In genomic region chr1:27300341-27301051, GRCh38 we compare ENCODE assay signal across 8 cellular contexts. TPM values are rescaled to one million over a fixed set of nuclear protein-coding genes. Genes with fewer than 3 reads are reported as not detected.
DNase-seq lines count a peak whose midpoint lies in the region; ATAC-seq and TF ChIP-seq lines count a peak whose summit lies in the region.

No MANE protein-coding gene starts in this region.

- no peak overlapping the region for H2AFZ ChIP-seq in ACC112 (ENCODE audit: low read length, unreplicated experiment)

- in situ Hi-C loops in astrocyte of the cerebellum (cut with HindIII; ENCODE audit: low sequenced_read_pairs), result no loop called here

- WGBS in right cardiac atrium, result 26% methylated on average over 5 of the region's 5 CpGs
- 41 to 46% methylated on average over 5 of the region's 5 CpGs for WGBS in aorta, 2 donors

- intact Hi-C loops in right cardiac atrium (cut with DNase I), result loop anchor here in 3 of 4 donors (2.0 to 5.0 kb wide), 5 partner anchors 88 to 357 kb away; partner anchors contain the start of gene GPR3 (in 1 of the 3)
- intact Hi-C loops in aorta (cut with DNase I), result loop anchor here (2.0 kb wide), 2 partner anchors 88 to 92 kb away; partner anchors contain the start of gene GPR3 (in 1 of the 2)

- H3K36me3 ChIP-seq in ACC112 (ENCODE audit: insufficient read depth, low read length) (no peaks in the 10 kb centered on the region), aorta (ENCODE audit: control insufficient read depth in 1 of 2, insufficient read depth in 2 of 2, low read length in 1 of 2) (peaks cover 0 to 10% of the 10 kb centered on the region in 2 donors)

- H3K27ac ChIP-seq in ACC112 (ENCODE audit: low read depth, low read length) (peak overlapping the region; percentile 88), right cardiac atrium (ENCODE audit: low read length) (peak overlapping the region; percentile 78), aorta (ENCODE audit: low read depth in 1 of 2, low read length in 2 of 2) (no peak overlapping the region)

- ATAC-seq in right cardiac atrium (peak; percentile 86), aorta (ENCODE audit: low FRiP score) (peak; percentile 93)

- H3K4me3 ChIP-seq in ACC112 (ENCODE audit: low read depth, low read length) (no peak overlapping the region), astrocyte of the cerebellum (ENCODE audit: low read depth, low read length) (no peak overlapping the region), right cardiac atrium (ENCODE audit: low read length) (no peak overlapping the region), retinal pigment epithelial cell (ENCODE audit: low read length) (no peak overlapping the region), aorta (ENCODE audit: low read length in 2 of 2) (no peak overlapping the region)

- H3K27me3 ChIP-seq in ACC112 (ENCODE audit: insufficient read depth, low read length) (no peaks in the 10 kb centered on the region), right cardiac atrium (ENCODE audit: control insufficient read depth, insufficient read depth) (no peaks in the 10 kb centered on the region), aorta (ENCODE audit: control insufficient read depth in 1 of 2, insufficient read depth in 2 of 2, low read length in 1 of 2) (no peaks in the 10 kb centered on the region)

- H3K9me3 ChIP-seq in right cardiac atrium (ENCODE audit: control insufficient read depth, low read length), result no peaks in the 10 kb centered on the region
- no peaks in the 10 kb centered on the region for H3K9me3 ChIP-seq in aorta (ENCODE audit: control insufficient read depth, low read length)

- TF ChIP-seq CTCF in GM20000 (IDR thresholded peaks at IDR 0.05; ENCODE audit: extremely low read depth, missing control alignments) (peak; percentile 99), astrocyte of the cerebellum (IDR thresholded peaks at IDR 0.05; ENCODE audit: low read depth, low read length, missing control alignments) (peak; percentile 95), retinal pigment epithelial cell (conservative IDR thresholded peaks at IDR 0.05; ENCODE audit: low read depth, low read length) (peak; percentile 97)

- peaks cover 27% of the 10 kb centered on the region for H3K4me1 ChIP-seq in ACC112 (ENCODE audit: control insufficient read depth, insufficient read depth, low read length, unreplicated experiment)
- peaks cover 13% of the 10 kb centered on the region for H3K4me1 ChIP-seq in right cardiac atrium (ENCODE audit: control insufficient read depth, insufficient read depth, low read length)
- no peaks in the 10 kb centered on the region for H3K4me1 ChIP-seq in aorta (ENCODE audit: control insufficient read depth in 1 of 2, insufficient read depth in 2 of 2, low read length in 2 of 2)

- DNase-seq in GM20000 (ENCODE audit: low spot score) (peak; percentile 87), NCI-H1694 (lab: John Stamatoyannopoulos, UW) (peak; percentile 76), T1000 (lab: John Stamatoyannopoulos, UW) (peak; percentile 83), astrocyte of the cerebellum (ENCODE audit: low read depth) (peak; percentile 92), right cardiac atrium (peak; percentile 82 to 94 (median 93)), retinal pigment epithelial cell (ENCODE audit: low read depth) (peak; percentile 55), aorta (peak; percentile 88 to 91)

- H3K79me2 ChIP-seq in ACC112 (ENCODE audit: control insufficient read depth, insufficient read depth, low read length, unreplicated experiment), result no peaks in the 10 kb centered on the region

RNA-seq across cellular contexts. Expression of gene TMEM222, which starts 21.5 kb away (rescaled TPM):
- total RNA-seq in right cardiac atrium, result 10 to 100 TPM; 20.8 to 29.5 (median 27.1) TPM
- 26.9 TPM for polyA plus RNA-seq in right cardiac atrium
- 10 to 100 TPM; 27.4 to 32.4 TPM for total RNA-seq in aorta
- 10 to 100 TPM; 19.9 to 49.1 TPM for polyA plus RNA-seq in aorta

RNA-seq across cellular contexts. Expression of gene SYTL1, which starts 41.3 kb away (rescaled TPM):
- total RNA-seq in right cardiac atrium (1 to 10 TPM in 3 of 4 donors, under 1 TPM in 1; 0.39 to 2.9 (median 2.0) TPM), aorta (1 to 10 TPM; 1.8 to 3.7 TPM)
- polyA plus RNA-seq in right cardiac atrium (2.1 TPM), aorta (1 to 10 TPM in 1 of 2 donors, under 1 TPM in 1; 0.75 to 1.2 TPM)

Comparison
In these comparisons a context has a peak if more than half of its experiments do, and no peak if none do; other contexts are left out.
1. H3K27ac ChIP-seq: peak in ACC112 (single experiment) and right cardiac atrium (single experiment); none in aorta (0 of 2).
2. Peak in every context shown above with its lines, with median percentiles within 50 percentile points of each other: DNase-seq and CTCF ChIP-seq.